2 cellular contexts compared by ENCODE assay signal in genomic region chr18:57848374-57848773, GRCh38. TPM values are rescaled to one million over a fixed set of nuclear protein-coding genes. Genes with fewer than 3 reads are reported as not detected.
"Had no signal": no experiment of that assay in that cellular context is flagged by ENCODE, and none has a peak within 500 bp of the region (broad histone marks: within the 10 kb centered on the region; RNA-seq: fewer than 3 reads in every experiment).

No MANE protein-coding gene starts in this region.

RNA-seq across cellular contexts. Expression of gene ATP8B1, which starts 45.3 kb away (rescaled TPM):
- total RNA-seq: mononuclear cell; naive thymus-derived CD4-positive, alpha-beta T cell had no signal
- polyA plus RNA-seq: naive thymus-derived CD4-positive, alpha-beta T cell had no signal
